ENCODE assay signal across 8 cellular contexts in genomic region chr6:30344191-30344867, GRCh38. TPM values are rescaled to one million over a fixed set of nuclear protein-coding genes. Genes with fewer than 3 reads are reported as not detected.
A peak's percentile ranks its signal among the peaks of the same experiment; 100 is the strongest.
DNase-seq lines count a peak whose midpoint lies in the region; ATAC-seq and TF ChIP-seq lines count a peak whose summit lies in the region.

No MANE protein-coding gene starts in this region.

- no peaks in the 10 kb centered on the region for H3K9me3 Mint-ChIP-seq in endodermal cell
- no peaks in the 10 kb centered on the region for H3K9me3 Mint-ChIP-seq in progenitor cell of endocrine pancreas (ENCODE audit: low read depth)

- H3F3A ChIP-seq in DOHH2 (ENCODE audit: control insufficient read depth, insufficient read depth), result peaks cover 1% of the 10 kb centered on the region; the same call in 1 of the 2 replicates

- H4K20me1 ChIP-seq in DOHH2 (ENCODE audit: control insufficient read depth, insufficient read depth, low read depth, low read length), result no peaks in the 10 kb centered on the region
- no peaks in the 10 kb centered on the region for H4K20me1 ChIP-seq in OCI-LY3 (ENCODE audit: insufficient read depth, low read length)

- peaks cover 40% of the 10 kb centered on the region for H3K36me3 ChIP-seq in DOHH2 (ENCODE audit: control insufficient read depth, low read length)
- H3K36me3 ChIP-seq in OCI-LY3 (replicated peaks; ENCODE audit: low read depth, low read length), result peaks cover 11% of the 10 kb centered on the region
- H3K36me3 ChIP-seq in endodermal cell (ENCODE audit: control insufficient read depth, insufficient read depth, low read length), result peaks cover 46% of the 10 kb centered on the region

- H3K27ac Mint-ChIP-seq in endodermal cell (peak overlapping the region; percentile 92), progenitor cell of endocrine pancreas (no peak overlapping the region)

- H2AFZ ChIP-seq in OCI-LY3 (ENCODE audit: low read depth, low read length), result peak overlapping the region; percentile 82

- H3K79me2 ChIP-seq in DOHH2 (ENCODE audit: control insufficient read depth, low read length), result peaks cover 8% of the 10 kb centered on the region
- H3K79me2 ChIP-seq in OCI-LY3 (ENCODE audit: low read length), result no peaks in the 10 kb centered on the region

- peaks cover 44% of the 10 kb centered on the region for H3K36me3 Mint-ChIP-seq in endodermal cell (ENCODE audit: low read depth)
- H3K36me3 Mint-ChIP-seq in progenitor cell of endocrine pancreas (ENCODE audit: insufficient read depth), result peaks cover 11% of the 10 kb centered on the region

- no peaks in the 10 kb centered on the region for H3K9me3 ChIP-seq in DOHH2 (ENCODE audit: control insufficient read depth, insufficient read depth, low read length)
- no peaks in the 10 kb centered on the region for H3K9me3 ChIP-seq in OCI-LY3 (ENCODE audit: insufficient read depth, low read length)
- no peaks in the 10 kb centered on the region for H3K9me3 ChIP-seq in endodermal cell (ENCODE audit: control insufficient read depth, low read length)

- in situ Hi-C loops in GM13976 (cut with MboI; ENCODE audit: low sequenced_read_pairs, unreplicated experiment), result no loop called here

- no peaks in the 10 kb centered on the region for H3K9me2 ChIP-seq in DOHH2 (replicated peaks; ENCODE audit: control insufficient read depth, low read length)

- peak overlapping the region; percentile 97 for H3K4me3 ChIP-seq in DOHH2 (ENCODE audit: low read length)
- H3K4me3 ChIP-seq in OCI-LY3 (ENCODE audit: low read length), result peak overlapping the region; percentile 98
- no peak overlapping the region for H3K4me3 ChIP-seq in endodermal cell (ENCODE audit: low read length)

- no peak for ATAC-seq in HG03045 (IDR thresholded peaks at IDR 0.05; ENCODE audit: unreplicated experiment)

- peak overlapping the region; percentile 83 for H3K4me3 Mint-ChIP-seq in endodermal cell
- H3K4me3 Mint-ChIP-seq in progenitor cell of endocrine pancreas (ENCODE audit: low read depth), result peak overlapping the region; percentile 88

- 61 to 71% methylated on average over 3 to 4 of the region's 4 CpGs for WGBS in endodermal cell (ENCODE audit: insufficient coverage in 1 of 2, insufficient read length in 1 of 2), 2 experiments

- TF ChIP-seq CTCF in DOHH2 (IDR thresholded peaks at IDR 0.05; ENCODE audit: low read depth, low read length, poor library complexity, severe bottlenecking) (no peak), OCI-LY3 (IDR thresholded peaks at IDR 0.05; ENCODE audit: low read depth, low read length) (no peak), endodermal cell (conservative IDR thresholded peaks at IDR 0.05) (no peak), progenitor cell of endocrine pancreas (IDR thresholded peaks at IDR 0.05; ENCODE audit: unreplicated experiment) (no peak), GM13976 (IDR thresholded peaks at IDR 0.05; ENCODE audit: borderline replicate concordance, control extremely low read depth, extremely low read depth, insufficient read depth, missing control alignments) (no peak)

- H3K4me1 ChIP-seq in DOHH2 (ENCODE audit: control insufficient read depth, low read length), result peaks cover 26% of the 10 kb centered on the region
- peaks cover 13% of the 10 kb centered on the region for H3K4me1 ChIP-seq in OCI-LY3 (ENCODE audit: low read length)
- peaks cover 2% of the 10 kb centered on the region for H3K4me1 ChIP-seq in endodermal cell (ENCODE audit: control insufficient read depth, insufficient read depth, low read length)

- H3K27me3 ChIP-seq in DOHH2 (ENCODE audit: control insufficient read depth, low read length) (no peaks in the 10 kb centered on the region), OCI-LY3 (ENCODE audit: low read depth, low read length) (no peaks in the 10 kb centered on the region), endodermal cell (ENCODE audit: control insufficient read depth, insufficient read depth, low read length, poor library complexity, severe bottlenecking) (no peaks in the 10 kb centered on the region)

- H3K4me2 ChIP-seq in DOHH2 (ENCODE audit: low read length), result peak overlapping the region; percentile 70
- H3K4me2 ChIP-seq in OCI-LY3 (ENCODE audit: low read length), result peak overlapping the region; percentile 78

- H3K27ac ChIP-seq in DOHH2 (ENCODE audit: low read depth, low read length) (no peak overlapping the region), OCI-LY3 (ENCODE audit: low read length) (no peak overlapping the region), endodermal cell (ENCODE audit: low read depth, low read length) (no peak overlapping the region)

- DNase-seq in endodermal cell, result no peak
- DNase-seq in progenitor cell of endocrine pancreas (ENCODE audit: low spot score, unreplicated experiment), result no peak
- no peak for DNase-seq in SIG-M5 treated with dmso at 0.1 percent for 504 hours (lab: John Stamatoyannopoulos, UW; ENCODE audit: unreplicated experiment)
- DNase-seq in GM13976 (ENCODE audit: low spot score), result no peak
- DNase-seq in GM19238 (ENCODE audit: insufficient read length, low spot score), result no peak

- peak overlapping the region; percentile 53 for H3K9ac ChIP-seq in OCI-LY3 (ENCODE audit: low read length)
- H3K9ac ChIP-seq in endodermal cell (ENCODE audit: extremely low read depth, low read length, poor library complexity, severe bottlenecking), result no peak overlapping the region

- no peaks in the 10 kb centered on the region for H3K27me3 Mint-ChIP-seq in endodermal cell (ENCODE audit: insufficient read depth)
- no peaks in the 10 kb centered on the region for H3K27me3 Mint-ChIP-seq in progenitor cell of endocrine pancreas

- peaks cover 10% of the 10 kb centered on the region for H3K4me1 Mint-ChIP-seq in endodermal cell
- peaks cover 6% of the 10 kb centered on the region for H3K4me1 Mint-ChIP-seq in progenitor cell of endocrine pancreas (ENCODE audit: low read depth)

RNA-seq across cellular contexts. Expression of gene RPP21, which starts 0.6 kb away (rescaled TPM):
- 10 to 100 TPM; 52.2 to 59.7 TPM for total RNA-seq in endodermal cell
- 63.9 TPM for polyA plus RNA-seq in endodermal cell (2013, experiment 1 of 2)
- polyA plus RNA-seq in endodermal cell (2013, experiment 2 of 2), result 59.3 TPM
- total RNA-seq in progenitor cell of endocrine pancreas, result 53.7 and 59.4 TPM in 2 replicates

RNA-seq across cellular contexts. Expression of gene TRIM39, which starts 17.6 kb away (rescaled TPM):
- total RNA-seq in endodermal cell (10 to 100 TPM; 16.4 to 17.1 TPM), progenitor cell of endocrine pancreas (17.9 TPM in 2 replicates)
- polyA plus RNA-seq in endodermal cell (2013, experiment 1 of 2), result 14.0 TPM
- 13.9 TPM for polyA plus RNA-seq in endodermal cell (2013, experiment 2 of 2)
